8 cellular contexts compared by ENCODE assay signal in the genomic region with DNA sequence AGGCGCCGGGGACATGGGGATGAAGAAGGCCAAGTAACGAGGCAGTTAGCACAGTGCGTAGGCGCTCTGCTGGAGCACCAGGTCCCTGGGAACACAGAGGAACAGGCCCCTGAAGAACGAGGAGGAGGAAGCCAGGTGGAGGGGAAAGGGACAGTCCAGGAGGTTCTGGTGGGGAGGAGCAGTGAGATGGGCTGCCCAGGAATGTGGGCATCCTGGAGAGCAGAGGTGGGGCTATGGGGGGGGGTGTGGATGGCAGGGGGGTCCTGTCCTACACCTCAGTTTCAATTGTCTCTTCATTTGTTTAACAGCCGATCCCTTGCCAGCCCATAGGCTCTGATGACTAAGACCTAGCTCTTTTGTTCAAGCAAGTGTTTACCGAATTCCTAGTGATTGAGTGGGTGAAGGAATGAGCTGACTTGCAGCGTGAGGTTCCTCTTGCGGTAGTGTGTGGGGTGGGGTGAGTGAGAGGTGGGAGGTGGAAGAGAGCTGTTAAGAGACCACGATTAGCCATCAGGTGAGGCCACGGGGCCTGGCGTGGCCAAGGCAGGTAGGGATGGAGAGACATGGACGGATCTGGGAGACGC. TPM values are rescaled to one million over a fixed set of nuclear protein-coding genes. Genes with fewer than 3 reads are reported as not detected.
DNase-seq lines count a peak whose midpoint lies in the region; ATAC-seq and TF ChIP-seq lines count a peak whose summit lies in the region.

No MANE protein-coding gene starts in this region.

- H3K9me3 Mint-ChIP-seq in activated naive CD8-positive, alpha-beta T cell treated with anti-CD3 and anti-CD28 coated beads, Interleukin-2, amount 10 ng/mL, durations not matched to agents 7 days and 5 days: no peaks in the 10 kb centered on the region
- H3K9me3 Mint-ChIP-seq in CD14-positive monocyte: peaks cover 0 to 3% (median 0%) of the 10 kb centered on the region in 7 donors

- DNase-seq in DMS53 (lab: John Stamatoyannopoulos, UW) (peak; percentile 51), DMS53 treated with DMSO at 0.1 percent for 48 hours (lab: John Stamatoyannopoulos, UW; ENCODE audit: unreplicated experiment) (no peak), CD14-positive monocyte (ENCODE audit: low spot score) (no peak)
- DNase-seq in activated naive CD8-positive, alpha-beta T cell treated with anti-CD3 and anti-CD28 coated beads, Interleukin-2, amount 10 ng/mL, durations not matched to agents 7 days and 5 days: no peak

- no peak overlapping the region for H3K27ac ChIP-seq in iPS-20b (ENCODE audit: low read length)
- H3K27ac ChIP-seq in stomach smooth muscle (ENCODE audit: low read length): peak overlapping the region; percentile 31

- POLR2A ChIA-PET in activated naive CD8-positive, alpha-beta T cell treated with anti-CD3 and anti-CD28 coated beads, Interleukin-2, amount 10 ng/mL, durations not matched to agents 7 days and 5 days (lab: Charles Lee): interaction anchor here (0.6 kb wide), 1 partner anchor 83 kb away, joined by 3 read pairs; a partner anchor contains a TSS

- no peaks in the 10 kb centered on the region for H3K27me3 Mint-ChIP-seq in activated naive CD8-positive, alpha-beta T cell treated with anti-CD3 and anti-CD28 coated beads, Interleukin-2, amount 10 ng/mL, durations not matched to agents 7 days and 5 days
- H3K27me3 Mint-ChIP-seq in CD14-positive monocyte (ENCODE audit: low read depth in 3 of 3): peaks cover 0 to 10% (median 0%) of the 10 kb centered on the region in 3 donors

- H3K4me1 Mint-ChIP-seq in activated naive CD8-positive, alpha-beta T cell treated with anti-CD3 and anti-CD28 coated beads, Interleukin-2, amount 10 ng/mL, durations not matched to agents 7 days and 5 days: peaks cover 23% of the 10 kb centered on the region
- no peaks in the 10 kb centered on the region for H3K4me1 Mint-ChIP-seq in CD14-positive monocyte

- peaks cover 15% of the 10 kb centered on the region for H3K4me1 ChIP-seq in iPS-20b (ENCODE audit: insufficient read depth, low read length)
- H3K4me1 ChIP-seq in stomach smooth muscle (ENCODE audit: control insufficient read depth, insufficient read depth, low read length): peaks cover 62% of the 10 kb centered on the region

- intact Hi-C loops in CD14-positive monocyte (cut with micrococcal nuclease): no loop called here

- H3K36me3 ChIP-seq in iPS-20b (ENCODE audit: insufficient read depth, low read depth, low read length) (peaks cover 86% of the 10 kb centered on the region), stomach smooth muscle (ENCODE audit: control insufficient read depth in 2 of 2, insufficient read depth in 2 of 2, low read length in 2 of 2) (peaks cover 26 to 31% of the 10 kb centered on the region in 2 donors)

- ATAC-seq in activated naive CD8-positive, alpha-beta T cell treated with anti-CD3 and anti-CD28 coated beads, Interleukin-2, amount 10 ng/mL, durations not matched to agents 7 days and 5 days (ENCODE audit: low read depth): no peak
- no peak for ATAC-seq in GM19324 (IDR thresholded peaks at IDR 0.05; ENCODE audit: low FRiP score, unreplicated experiment)
- no peak for ATAC-seq in GM18498 (IDR thresholded peaks at IDR 0.05; ENCODE audit: unreplicated experiment)

- H3K9me3 ChIP-seq in iPS-20b (ENCODE audit: insufficient read depth, low read depth, low read length): no peaks in the 10 kb centered on the region
- no peaks in the 10 kb centered on the region for H3K9me3 ChIP-seq in stomach smooth muscle (ENCODE audit: control insufficient read depth in 2 of 2, low read length in 2 of 2)

- no peak overlapping the region for H3K4me3 Mint-ChIP-seq in activated naive CD8-positive, alpha-beta T cell treated with anti-CD3 and anti-CD28 coated beads, Interleukin-2, amount 10 ng/mL, durations not matched to agents 7 days and 5 days
- no peak overlapping the region for H3K4me3 Mint-ChIP-seq in CD14-positive monocyte

- no peaks in the 10 kb centered on the region for H3K27me3 ChIP-seq in iPS-20b (ENCODE audit: insufficient read depth, low read length)
- H3K27me3 ChIP-seq in stomach smooth muscle (ENCODE audit: control insufficient read depth in 1 of 2, insufficient read depth in 2 of 2, low read length in 2 of 2): no peaks in the 10 kb centered on the region

- H3K9ac ChIP-seq in iPS-20b (ENCODE audit: low read depth, low read length): peak overlapping the region; percentile 43; the same call in 1 of the 2 replicates
- H3K9ac ChIP-seq in stomach smooth muscle (ENCODE audit: low read length in 2 of 2): no peak overlapping the region

- H3K4me3 ChIP-seq in iPS-20b (ENCODE audit: low read length): no peak overlapping the region
- H3K4me3 ChIP-seq in stomach smooth muscle (ENCODE audit: low read length in 2 of 2): peak overlapping the region in 1 of 2 donors; percentile 10

- H3K27ac Mint-ChIP-seq in activated naive CD8-positive, alpha-beta T cell treated with anti-CD3 and anti-CD28 coated beads, Interleukin-2, amount 10 ng/mL, durations not matched to agents 7 days and 5 days: peak overlapping the region; percentile 75
- H3K27ac Mint-ChIP-seq in CD14-positive monocyte: peak overlapping the region in 1 of 7 donors; percentile 37

- H3K36me3 Mint-ChIP-seq in activated naive CD8-positive, alpha-beta T cell treated with anti-CD3 and anti-CD28 coated beads, Interleukin-2, amount 10 ng/mL, durations not matched to agents 7 days and 5 days: peaks cover 28% of the 10 kb centered on the region
- peaks cover 61 to 76% of the 10 kb centered on the region in 2 donors for H3K36me3 Mint-ChIP-seq in CD14-positive monocyte

- no peak for TF ChIP-seq CTCF in CD14-positive monocyte (IDR thresholded peaks at IDR 0.05)

RNA-seq across cellular contexts. Expression of a gene that starts 8.4 kb away (rescaled TPM):
- 1 to 10 TPM; 1.4 to 1.6 TPM for total RNA-seq in activated naive CD8-positive, alpha-beta T cell treated with anti-CD3 and anti-CD28 coated beads, Interleukin-2, amount 10 ng/mL, durations not matched to agents 7 days and 5 days
- not detected for polyA plus RNA-seq in CD14-positive monocyte

RNA-seq across cellular contexts. Expression of a gene that starts 30.4 kb away (rescaled TPM):
- 10 to 100 TPM; 24.1 to 25.9 TPM for total RNA-seq in activated naive CD8-positive, alpha-beta T cell treated with anti-CD3 and anti-CD28 coated beads, Interleukin-2, amount 10 ng/mL, durations not matched to agents 7 days and 5 days
- polyA plus RNA-seq in CD14-positive monocyte: 10 to 100 TPM in 1 of 2 donors, 1 to 10 TPM in 1; 7.8 to 10.8 TPM

RNA-seq across cellular contexts. Expression of a gene that starts 30.6 kb away (rescaled TPM):
- total RNA-seq in activated naive CD8-positive, alpha-beta T cell treated with anti-CD3 and anti-CD28 coated beads, Interleukin-2, amount 10 ng/mL, durations not matched to agents 7 days and 5 days: 10 to 100 TPM; 14.9 to 16.3 TPM
- 1 to 10 TPM; 2.4 to 4.5 TPM for polyA plus RNA-seq in CD14-positive monocyte

RNA-seq across cellular contexts. Expression of a gene that starts 35.0 kb away (rescaled TPM):
- 1 to 10 TPM; 9.4 to 9.5 TPM for total RNA-seq in activated naive CD8-positive, alpha-beta T cell treated with anti-CD3 and anti-CD28 coated beads, Interleukin-2, amount 10 ng/mL, durations not matched to agents 7 days and 5 days
- polyA plus RNA-seq in CD14-positive monocyte: 1 to 10 TPM; 7.0 to 8.5 TPM

RNA-seq across cellular contexts. Expression of a gene that starts 35.1 kb away (rescaled TPM):
- 10 to 100 TPM; 64.2 to 65.3 TPM for total RNA-seq in activated naive CD8-positive, alpha-beta T cell treated with anti-CD3 and anti-CD28 coated beads, Interleukin-2, amount 10 ng/mL, durations not matched to agents 7 days and 5 days
- polyA plus RNA-seq in CD14-positive monocyte: 10 to 100 TPM; 10.5 to 17.2 TPM
